Comparison of ENCODE assay signal across 9 cellular contexts in the genomic region with DNA sequence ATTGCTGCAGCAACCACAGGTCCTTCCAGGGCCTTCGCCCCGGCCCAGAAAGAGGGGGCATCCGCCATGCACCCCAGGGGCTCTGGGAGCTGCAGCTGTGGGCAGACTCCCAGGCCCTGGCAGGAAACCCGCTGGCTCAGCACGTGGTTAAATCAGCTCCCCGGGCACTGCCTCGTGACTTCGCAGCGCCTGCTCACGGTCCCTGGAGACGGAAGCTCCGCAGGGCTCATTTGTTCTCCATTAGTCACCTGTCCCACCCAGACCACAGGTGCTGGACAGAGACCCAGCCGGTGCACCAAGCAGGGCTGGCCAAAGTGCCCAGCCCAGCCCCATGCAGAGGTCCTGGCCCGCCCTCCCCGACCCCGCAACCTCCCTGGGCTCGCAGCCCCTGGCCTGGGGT. TPM values are rescaled to one million over a fixed set of nuclear protein-coding genes. Genes with fewer than 3 reads are reported as not detected.
DNase-seq lines count a peak whose midpoint lies in the region; ATAC-seq and TF ChIP-seq lines count a peak whose summit lies in the region.
"Had no signal": no experiment of that assay in that cellular context is flagged by ENCODE, and none has a peak within 500 bp of the region (broad histone marks: within the 10 kb centered on the region; RNA-seq: fewer than 3 reads in every experiment).

No MANE protein-coding gene starts in this region.

- BruUV-seq in IMR-90 (replicated peaks; lab: Mats Ljungman, UMichigan): no TSS peak

- peak overlapping the region; percentile 87 to 99 (median 96) for H3K4me2 ChIP-seq in BLaER1 treated with 17β-estradiol and CSF1 and Interleukin-3, amounts not matched to agents 10 nM and 100 nM
- H3K4me2 ChIP-seq in IMR-90 (ENCODE audit: low read depth, low read length): no peak overlapping the region

- no peak overlapping the region; a peak in 1 of 20 replicates for H3K4me3 ChIP-seq in BLaER1 treated with 17β-estradiol and CSF1 and Interleukin-3, amounts not matched to agents 10 nM and 100 nM
- H3K4me3 ChIP-seq in IMR-90 (ENCODE audit: insufficient read depth, low read depth, low read length): no peak overlapping the region

- H3K4me1 Mint-ChIP-seq in T-cell: peaks cover 0 to 12% (median 4%) of the 10 kb centered on the region in 3 donors

- H3K4me1 ChIP-seq in BLaER1 treated with 17β-estradiol and CSF1 and Interleukin-3, amounts not matched to agents 10 nM and 100 nM: peaks cover 53 to 83% (median 65%) of the 10 kb centered on the region in 10 experiments
- no peaks in the 10 kb centered on the region for H3K4me1 ChIP-seq in IMR-90 (ENCODE audit: control insufficient read depth, insufficient read depth, low read length)

- H3K23ac ChIP-seq in IMR-90 (ENCODE audit: low read depth, low read length): no peak overlapping the region

- no peak overlapping the region for H2BK15ac ChIP-seq in IMR-90 (ENCODE audit: low read depth, low read length)

- no peaks in the 10 kb centered on the region for H3K9me1 ChIP-seq in IMR-90 (ENCODE audit: insufficient read depth, low read length)

- H2BK120ac ChIP-seq in IMR-90 (ENCODE audit: low read depth, low read length): no peak overlapping the region

- peak overlapping the region in 5 of 11 experiments; percentile 3 to 83 (median 33); a peak in 6 of 22 replicates for H3K27ac ChIP-seq in BLaER1 treated with 17β-estradiol and CSF1 and Interleukin-3, amounts not matched to agents 10 nM and 100 nM
- no peak overlapping the region for H3K27ac ChIP-seq in IMR-90 (ENCODE audit: insufficient read depth, low read length)

- H2BK5ac ChIP-seq in IMR-90 (ENCODE audit: low read depth, low read length, poor library complexity, severe bottlenecking): no peak overlapping the region

- ATAC-seq in IMR-90 (ENCODE audit: low read depth) (no peak), T-cell (replicated peaks in 1 of 4) (peak in 3 of 4 experiments; percentile 19 to 32 (median 31)), HG02885 (IDR thresholded peaks at IDR 0.05; ENCODE audit: poor library complexity, unreplicated experiment) (no peak), HG03025 (IDR thresholded peaks at IDR 0.05; ENCODE audit: low FRiP score, unreplicated experiment) (no peak), HG03460 (IDR thresholded peaks at IDR 0.05; ENCODE audit: unreplicated experiment) (no peak)

- dilution Hi-C loops in IMR-90 (cut with HindIII; ENCODE audit: low sequenced_read_pairs, unreplicated experiment): no loop called here

- intact Hi-C loops in IMR-90 (cut with micrococcal nuclease): no loop called here

- no peaks in the 10 kb centered on the region for H3K79me1 ChIP-seq in IMR-90 (ENCODE audit: low read depth in 1 of 2, low read length in 2 of 2)

- H3K9me3 Mint-ChIP-seq in T-cell: no peaks in the 10 kb centered on the region

- H3K27me3 ChIP-seq in BLaER1 treated with 17β-estradiol and CSF1 and Interleukin-3, amounts not matched to agents 10 nM and 100 nM: peaks cover 22 to 68% (median 33%) of the 10 kb centered on the region in 11 experiments
- H3K27me3 ChIP-seq in IMR-90 (ENCODE audit: control insufficient read depth, insufficient read depth, low read length): peaks cover 44% of the 10 kb centered on the region

- no peak overlapping the region for H3K18ac ChIP-seq in IMR-90 (ENCODE audit: low read depth, low read length)

- H3K27me3 Mint-ChIP-seq in T-cell: peaks cover 21 to 62% of the 10 kb centered on the region in 2 donors

- H3K14ac ChIP-seq in IMR-90 (replicated peaks; ENCODE audit: low read depth, low read length): no peak overlapping the region

- no peak overlapping the region for H4K5ac ChIP-seq in IMR-90 (ENCODE audit: low read depth, low read length)

- no peak for DNase-seq in IMR-90
- DNase-seq in T-cell: no peak
- DNase-seq in hepatic stellate cell (ENCODE audit: low spot score): peak; percentile 71
- no peak for DNase-seq in dedifferentiated amniotic fluid mesenchymal stem cell (ENCODE audit: extremely low spot score)
- DNase-seq: activated gamma-delta T cell treated with Interleukin-2 at 50 U/mL for 16 hours had no signal

- H4K91ac ChIP-seq in IMR-90 (ENCODE audit: insufficient read depth, low read depth, low read length): no peak overlapping the region

- no peak for TF ChIP-seq CTCF in IMR-90 (conservative IDR thresholded peaks at IDR 0.05; ENCODE audit: low read depth, low read length)

- H3K36me3 Mint-ChIP-seq in T-cell: no peaks in the 10 kb centered on the region

- H2BK20ac ChIP-seq in IMR-90 (ENCODE audit: low read depth, low read length): no peak overlapping the region

- in situ Hi-C loops in IMR-90 (cut with MboI; ENCODE audit: low sequenced_read_pairs): no loop called here

- peak overlapping the region; percentile 37 for H2AK9ac ChIP-seq in IMR-90 (replicated peaks; ENCODE audit: low read depth, low read length, poor library complexity)

- H3K56ac ChIP-seq in IMR-90 (ENCODE audit: extremely low read depth, insufficient read depth, low read length): no peak overlapping the region

- no peak overlapping the region for H4K8ac ChIP-seq in IMR-90 (ENCODE audit: low read depth in 2 of 2, low read length in 2 of 2)

- peaks cover 0 to 76% (median 23%) of the 10 kb centered on the region in 11 experiments; a peak in 13 of 22 replicates for H4K20me1 ChIP-seq in BLaER1 treated with 17β-estradiol and CSF1 and Interleukin-3, amounts not matched to agents 10 nM and 100 nM
- no peaks in the 10 kb centered on the region for H4K20me1 ChIP-seq in IMR-90 (ENCODE audit: insufficient read depth, low read length)

- no peak overlapping the region for H3K4ac ChIP-seq in IMR-90 (ENCODE audit: low read depth, low read length)

- no peak for TF ChIP-seq RAD21 in IMR-90 (IDR thresholded peaks at IDR 0.05; ENCODE audit: low read length)

- no peaks in the 10 kb centered on the region for H3K36me3 ChIP-seq in BLaER1 treated with 17β-estradiol and CSF1 and Interleukin-3, amounts not matched to agents 10 nM and 100 nM
- no peaks in the 10 kb centered on the region for H3K36me3 ChIP-seq in IMR-90 (ENCODE audit: control insufficient read depth, insufficient read depth, low read length)

- H2AFZ ChIP-seq in IMR-90 (replicated peaks; ENCODE audit: low read length, poor library complexity): no peak overlapping the region

- H3K27ac Mint-ChIP-seq in T-cell: no peak overlapping the region

- no peak overlapping the region for H2AK5ac ChIP-seq in IMR-90 (ENCODE audit: low read depth, low read length)

- no peak overlapping the region for H3K4me3 Mint-ChIP-seq in T-cell

- 40% methylated on average over 5 of the region's 17 CpGs; no CpG with 5 or more reads in 1 of the 2 experiments for WGBS in IMR-90 (ENCODE audit: extremely low coverage in 2 of 2, insufficient read length in 1 of 2), 2 experiments

- CTCF ChIA-PET in IMR-90 (lab: Yijun Ruan, JAX): no interaction called here
- CTCF ChIA-PET in T-cell (lab: Charles Lee): no interaction called here

- POLR2A ChIA-PET in IMR-90 (lab: Charles Lee; ENCODE audit: unreplicated experiment) (no interaction called here), T-cell (lab: Charles Lee) (no interaction called here)

- H3K9me3 ChIP-seq in BLaER1 treated with 17β-estradiol and CSF1 and Interleukin-3, amounts not matched to agents 10 nM and 100 nM (replicated peaks in 1 of 11): no peaks in the 10 kb centered on the region
- no peaks in the 10 kb centered on the region for H3K9me3 ChIP-seq in IMR-90 (ENCODE audit: control insufficient read depth, insufficient read depth, low read length)

- TF ChIP-seq POLR2A in IMR-90 (IDR thresholded peaks at IDR 0.05; ENCODE audit: low read depth, low read length): no peak

- H3K9ac ChIP-seq in BLaER1 treated with 17β-estradiol and CSF1 and Interleukin-3, amounts not matched to agents 10 nM and 100 nM: peak overlapping the region in 2 of 11 experiments; percentile 20 to 35; a peak in 2 of 22 replicates
- no peak overlapping the region for H3K9ac ChIP-seq in IMR-90 (ENCODE audit: low read depth, low read length)

TF ChIP-seq in IMR-90, 13 proteins besides CTCF, POLR2A, EP300 and RAD21:
- no peak for TF ChIP-seq MXI1 (IDR thresholded peaks at IDR 0.05; ENCODE audit: borderline replicate concordance, low read depth, low read length)

RNA-seq across cellular contexts. Expression of a gene that starts 14.7 kb away (rescaled TPM):
- not detected in 2 replicates for total RNA-seq in IMR-90 (2012; rRNA removed)
- 0.02 TPM in 1 of 2 replicates, not detected in the other for polyA plus RNA-seq in IMR-90 (2012; rRNA removed)
- 0.25 TPM in 1 of 2 replicates, not detected in the other for polyA plus RNA-seq in IMR-90 (2012; cell fraction: cytosol; rRNA removed)
- polyA plus RNA-seq in IMR-90 (2012; cell fraction: nucleus; rRNA removed; ENCODE audit: low replicate concordance): 0.07 TPM in 1 of 2 replicates, not detected in the other
- total RNA-seq in T-cell: under 1 TPM; 0.19 to 0.49 (median 0.32) TPM

RNA-seq across cellular contexts. Expression of a gene that starts 41.1 kb away (rescaled TPM):
- total RNA-seq in IMR-90 (2012; rRNA removed) (1.3 and 2.2 TPM in 2 replicates), T-cell (1 to 10 TPM in 3 of 5 donors, under 1 TPM in 2; 0.50 to 3.1 (median 1.1) TPM)
- 3.2 and 4.6 TPM in 2 replicates for polyA plus RNA-seq in IMR-90 (2012; rRNA removed)
- 3.8 and 11.2 TPM in 2 replicates for polyA plus RNA-seq in IMR-90 (2012; cell fraction: cytosol; rRNA removed)
- polyA plus RNA-seq in IMR-90 (2012; cell fraction: nucleus; rRNA removed; ENCODE audit: low replicate concordance): 4.7 and 11.2 TPM in 2 replicates

Comparison
In these comparisons a context has a peak if more than half of its experiments do, and no peak if none do; other contexts are left out.
1. ATAC-seq: peak in T-cell (3 of 4); none in IMR-90 (single experiment), HG02885 (single experiment), HG03025 (single experiment) and HG03460 (single experiment).